Comparison of ENCODE assay signal across 10 cellular contexts in genomic region chr2:240999873-241000541, GRCh38. TPM values are rescaled to one million over a fixed set of nuclear protein-coding genes. Genes with fewer than 3 reads are reported as not detected.
DNase-seq lines count a peak whose midpoint lies in the region; ATAC-seq and TF ChIP-seq lines count a peak whose summit lies in the region.
"Had no signal": no experiment of that assay in that cellular context is flagged by ENCODE, and none has a peak within 500 bp of the region (broad histone marks: within the 10 kb centered on the region; RNA-seq: fewer than 3 reads in every experiment).

No MANE protein-coding gene starts in this region.

- H3K9me3 Mint-ChIP-seq in activated B cell treated with CpG ODN at 0.5 μM for 24 hours = peaks cover 8% of the 10 kb centered on the region

- no peak overlapping the region for H3K4me3 ChIP-seq in BE2C (ENCODE audit: low read depth, low read length)
- peak overlapping the region; percentile 57 for H3K4me3 ChIP-seq in fibroblast of pulmonary artery (replicated peaks; ENCODE audit: low read depth, low read length)
- H3K4me3 ChIP-seq in parathyroid adenoma (ENCODE audit: low read depth, low read length) = no peak overlapping the region
- H3K4me3 ChIP-seq: K562 had no signal

- H3K36me3 Mint-ChIP-seq in activated B cell treated with CpG ODN at 0.5 μM for 24 hours (ENCODE audit: low read depth) = no peaks in the 10 kb centered on the region

- no peak overlapping the region for H3K27ac Mint-ChIP-seq in activated B cell treated with CpG ODN at 0.5 μM for 24 hours

- H3K9ac ChIP-seq in parathyroid adenoma = no peak overlapping the region

- ATAC-seq in activated B cell treated with CpG ODN at 0.5 μM for 24 hours (ENCODE audit: low read depth) (no peak), HG03457 (IDR thresholded peaks at IDR 0.05; ENCODE audit: unreplicated experiment) (no peak)
- ATAC-seq: K562 had no signal

- H3K79me2 ChIP-seq in parathyroid adenoma = no peaks in the 10 kb centered on the region

- CTCF ChIA-PET in activated B cell treated with CpG ODN at 0.5 μM for 24 hours (lab: Charles Lee) = no interaction called here

- H3K9me3 ChIP-seq in BE2C (0 out of 2 replicates have a peak, but pooled peaks cover 2% of the 10 kb centered on the region), parathyroid adenoma (ENCODE audit: control insufficient read depth, low read length) (no peaks in the 10 kb centered on the region)

- H3K36me3 ChIP-seq in BE2C (no peaks in the 10 kb centered on the region), parathyroid adenoma (ENCODE audit: control insufficient read depth, insufficient read depth, low read length) (no peaks in the 10 kb centered on the region)

- no peaks in the 10 kb centered on the region for H3K4me1 Mint-ChIP-seq in activated B cell treated with CpG ODN at 0.5 μM for 24 hours

- POLR2A ChIA-PET in activated B cell treated with CpG ODN at 0.5 μM for 24 hours (lab: Charles Lee) = no interaction called here

- H2AFZ ChIP-seq in parathyroid adenoma = no peak overlapping the region

- TF ChIP-seq CTCF in BE2C (IDR thresholded peaks at IDR 0.05; ENCODE audit: low read depth, low read length) (no peak), activated B cell treated with CpG ODN at 0.5 μM for 24 hours (IDR thresholded peaks at IDR 0.05) (no peak), fibroblast of pulmonary artery (IDR thresholded peaks at IDR 0.05; ENCODE audit: low read length, missing control alignments) (no peak), parathyroid adenoma (IDR thresholded peaks at IDR 0.05) (no peak)

- H3K4me1 ChIP-seq in BE2C (no peaks in the 10 kb centered on the region), parathyroid adenoma (peaks cover 33% of the 10 kb centered on the region)

- peaks cover 23% of the 10 kb centered on the region for H3K27me3 Mint-ChIP-seq in activated B cell treated with CpG ODN at 0.5 μM for 24 hours

- peak overlapping the region; percentile 53 for H3K4me2 ChIP-seq in parathyroid adenoma (ENCODE audit: low read length)

- H3K27me3 ChIP-seq in BE2C (peaks cover 9% of the 10 kb centered on the region), parathyroid adenoma (ENCODE audit: control insufficient read depth, insufficient read depth, low read length) (no peaks in the 10 kb centered on the region)

- DNase-seq in BE2C (peak; percentile 7), activated B cell treated with CpG ODN at 0.5 μM for 24 hours (peak; percentile 11), fibroblast of pulmonary artery (ENCODE audit: low read depth) (no peak), Kasumi-1 (lab: John Stamatoyannopoulos, UW) (no peak), NCI-H1417 (lab: John Stamatoyannopoulos, UW) (no peak), substantia nigra (lab: John Stamatoyannopoulos, UW) (no peak)
- DNase-seq: EL had no signal

- H3K27ac ChIP-seq in parathyroid adenoma = no peak overlapping the region
- no peak overlapping the region for H3K27ac ChIP-seq in substantia nigra (ENCODE audit: low read depth, low read length, poor library complexity, severe bottlenecking)

- intact Hi-C loops in activated B cell treated with CpG ODN at 0.5 μM for 24 hours (cut with micrococcal nuclease) = loop anchor here (5.0 kb wide), 1 partner anchor 152 kb away; the partner anchor contains the start of gene PPP1R7

- H3K4me3 Mint-ChIP-seq in activated B cell treated with CpG ODN at 0.5 μM for 24 hours = peak overlapping the region; percentile 12

RNA-seq across cellular contexts. Expression of gene SNED1, which starts 1.6 kb away (rescaled TPM):
- polyA plus RNA-seq in BE2C (2012; ENCODE audit: insufficient read depth, insufficient read length, low read depth) = 1.6 TPM
- 44.7 and 59.8 TPM in 2 replicates for total RNA-seq in activated B cell treated with CpG ODN at 0.5 μM for 24 hours

Comparison
In these comparisons a context has a peak if more than half of its experiments do, and no peak if none do; other contexts are left out.
1. DNase-seq: peak in BE2C (single experiment) and activated B cell treated with CpG ODN at 0.5 μM for 24 hours (single experiment); none in fibroblast of pulmonary artery (single experiment), Kasumi-1 (0 of 2), NCI-H1417 (0 of 3) and substantia nigra (0 of 49).